In genomic region chr11:47466701-47467250, GRCh38 we compare ENCODE assay signal across 8 cellular contexts. TPM values are rescaled to one million over a fixed set of nuclear protein-coding genes. Genes with fewer than 3 reads are reported as not detected.
A peak's percentile ranks its signal among the peaks of the same experiment; 100 is the strongest.
DNase-seq lines count a peak whose midpoint lies in the region; ATAC-seq and TF ChIP-seq lines count a peak whose summit lies in the region.

No MANE protein-coding gene starts in this region.

- ATAC-seq in GM21737 (IDR thresholded peaks at IDR 0.05; ENCODE audit: unreplicated experiment) (no peak), GM21390 (IDR thresholded peaks at IDR 0.05; ENCODE audit: unreplicated experiment) (no peak), HG02588 (IDR thresholded peaks at IDR 0.05; ENCODE audit: unreplicated experiment) (no peak)

- H3K4me3 ChIP-seq in fibroblast of the aortic adventitia (ENCODE audit: low read depth, low read length) (peak overlapping the region; percentile 37), ovary (no peak overlapping the region)

- H3K36me3 ChIP-seq in ovary: no peaks in the 10 kb centered on the region

- H3K27ac ChIP-seq in ovary: peak overlapping the region; percentile 30 to 48

- in situ Hi-C loops in G401 (cut with HindIII; ENCODE audit: low sequenced_read_pairs): no loop called here

- H3K27me3 ChIP-seq in ovary: no peaks in the 10 kb centered on the region

- no peak for TF ChIP-seq CTCF in fibroblast of the aortic adventitia (IDR thresholded peaks at IDR 0.05; ENCODE audit: insufficient read depth, low read length)
- no peak for TF ChIP-seq CTCF in ovary (IDR thresholded peaks at IDR 0.05)

- no peaks in the 10 kb centered on the region for H3K9me3 ChIP-seq in ovary

- WGBS in ovary, 3 donors: 6 to 8% (median 6%) methylated on average over 4 of the region's 4 CpGs

- peaks cover 12% of the 10 kb centered on the region for H3K4me1 ChIP-seq in ovary (ENCODE audit: insufficient read depth)

- intact Hi-C loops in ovary (cut with DNase I): loop anchor here in 1 of 4 donors (10.0 kb wide), 1 partner anchor 48 kb away; no protein-coding TSS in a partner anchor

- TF ChIP-seq EP300 in ovary (IDR thresholded peaks at IDR 0.05): no peak

- DNase-seq in G401 (ENCODE audit: low spot score): peak; percentile 80
- peak; percentile 84 for DNase-seq in NCI-H345 (lab: John Stamatoyannopoulos, UW)
- DNase-seq in fibroblast of the aortic adventitia (ENCODE audit: low read depth): peak; percentile 65
- peak; percentile 56 to 86 (median 76) for DNase-seq in ovary
- DNase-seq in SK-N-DZ (ENCODE audit: low spot score): no peak

- no peak for TF ChIP-seq POLR2A in ovary (IDR thresholded peaks at IDR 0.05)

RNA-seq across cellular contexts. Expression of gene RAPSN, which starts 17.8 kb away (rescaled TPM):
- not detected in 2 replicates for total RNA-seq in G401 (2014; rRNA removed; shearing (Covaris generic))
- total RNA-seq in fibroblast of the aortic adventitia (ENCODE audit: low replicate concordance) (0.09 TPM in 1 of 2 replicates, not detected in the other), ovary (under 1 TPM in 3 of 7 donors, not detected in 4; 0.23 to 0.43 (median 0.32) TPM)
- polyA plus RNA-seq in ovary: under 1 TPM in 1 of 2 donors, not detected in 1; 0.08 TPM
- polyA plus RNA-seq in SK-N-DZ (2014; cell fraction: cytosol; rRNA removed): 0.28 and 1.2 TPM in 2 replicates
- 0.31 TPM in 1 of 2 replicates, not detected in the other for polyA plus RNA-seq in SK-N-DZ (2014; cell fraction: nucleus; rRNA removed)

RNA-seq across cellular contexts. Expression of gene PSMC3, which starts 40.5 kb away (rescaled TPM):
- total RNA-seq in G401 (2014; rRNA removed; shearing (Covaris generic)): 149 and 239 TPM in 2 replicates
- total RNA-seq in fibroblast of the aortic adventitia (ENCODE audit: low replicate concordance) (52.3 and 128 TPM in 2 replicates), ovary (10 to 100 TPM; 60.7 to 89.6 (median 79.4) TPM)
- polyA plus RNA-seq in ovary: 100 to 1,000 TPM; 104 to 267 TPM
- 322 and 344 TPM in 2 replicates for polyA plus RNA-seq in SK-N-DZ (2014; cell fraction: cytosol; rRNA removed)
- 120 and 171 TPM in 2 replicates for polyA plus RNA-seq in SK-N-DZ (2014; cell fraction: nucleus; rRNA removed)

RNA-seq across cellular contexts. Expression of gene SLC39A13, which starts 58.4 kb away (rescaled TPM):
- 22.9 and 43.0 TPM in 2 replicates for total RNA-seq in G401 (2014; rRNA removed; shearing (Covaris generic))
- total RNA-seq in fibroblast of the aortic adventitia (ENCODE audit: low replicate concordance) (28.5 and 47.5 TPM in 2 replicates), ovary (10 to 100 TPM; 38.7 to 60.2 (median 51.7) TPM)
- polyA plus RNA-seq in ovary: 10 to 100 TPM in 1 of 2 donors, 1 to 10 TPM in 1; 2.8 to 54.8 TPM
- 27.2 and 37.3 TPM in 2 replicates for polyA plus RNA-seq in SK-N-DZ (2014; cell fraction: cytosol; rRNA removed)
- 82.3 and 117 TPM in 2 replicates for polyA plus RNA-seq in SK-N-DZ (2014; cell fraction: nucleus; rRNA removed)
